In the genomic region with DNA sequence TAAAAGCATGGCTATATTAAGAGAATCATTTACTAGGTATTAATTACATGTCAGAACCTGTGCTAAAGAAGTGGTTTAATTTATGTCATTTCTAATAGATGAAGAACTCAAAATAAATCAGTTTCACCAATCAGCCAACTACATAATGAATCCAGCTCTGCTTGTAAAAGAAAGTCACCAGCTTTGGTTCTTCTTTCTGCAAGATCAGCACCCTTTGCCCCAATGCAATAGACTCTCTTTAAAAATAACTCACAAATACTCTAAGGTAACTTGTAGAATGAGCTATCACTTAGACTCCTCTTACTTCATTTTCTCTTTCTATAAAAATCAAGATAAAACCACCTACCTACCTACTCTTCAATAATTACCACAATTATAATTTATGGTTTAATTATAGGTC, we compare ENCODE assay signal across 29 cellular contexts. TPM values are rescaled to one million over a fixed set of nuclear protein-coding genes. Genes with fewer than 3 reads are reported as not detected.
"Had no signal": no experiment of that assay in that cellular context is flagged by ENCODE, and none has a peak within 500 bp of the region (broad histone marks: within the 10 kb centered on the region; RNA-seq: fewer than 3 reads in every experiment).

No MANE protein-coding gene starts in this region.

- DNase-seq: hypothalamus; immature natural killer cell; kidney; left colon; left lung; lower lobe of right lung; mammary epithelial cell; mesenchymal stem cell; naive thymus-derived CD8-positive, alpha-beta T cell; nucleus accumbens; pancreas; posterior cingulate gyrus; retina; right cardiac atrium; sigmoid colon; stimulated activated CD4-positive, alpha-beta T cell treated with anti-CD3 and anti-CD28 coated beads, Interleukin-1b, Interleukin-23, amount 100 ng/mL, for 48 hours; stimulated activated CD4-positive, alpha-beta T cell treated with anti-CD3 and anti-CD28 coated beads, Interleukin-2, amount 100 ng/mL, for 48 hours; stimulated activated CD4-positive, alpha-beta T cell treated with anti-CD3 and anti-CD28 coated beads, Interleukin-4, amount 100 ng/mL, for 4 hours; stimulated activated CD8-positive, alpha-beta memory T cell treated with anti-CD3 and anti-CD28 coated beads, Interleukin-4, amount 100 ng/mL, for 48 hours; stimulated activated naive CD4-positive, alpha-beta T cell treated with Interleukin-2 at 50 U/mL for 16 hours; stimulated activated naive CD8-positive, alpha-beta T cell treated with anti-CD3 and anti-CD28 coated beads, Interleukin-15, amount 100 ng/mL, for 72 hours; substantia nigra; transverse colon; upper lobe of left lung had no signal

- H3K9me3 ChIP-seq: left lung, lower lobe of right lung, pancreas, prostate gland, sigmoid colon, transverse colon, upper lobe of left lung, vagina had no signal

- H3K27me3 ChIP-seq: left lung, pancreas, sigmoid colon, transverse colon, upper lobe of left lung, vagina had no signal

- H3K4me3 ChIP-seq: left lung, lower lobe of right lung, pancreas, prostate gland, sigmoid colon, smooth muscle cell, transverse colon, upper lobe of left lung, vagina had no signal

- FAIRE-seq: islet of Langerhans, kidney, pancreas had no signal

- H3K27ac ChIP-seq: left lung, lower lobe of right lung, pancreas, prostate gland, sigmoid colon, transverse colon, upper lobe of left lung, vagina had no signal

- ATAC-seq: left colon; left lung; lower lobe of right lung; naive thymus-derived CD8-positive, alpha-beta T cell; pancreas; right cardiac atrium; stimulated activated memory B cell treated with anti-CD40 and anti-IgM and Interleukin-4, amounts not matched to agents 10 μg/mL and 1 μg/mL and 100 μg/mL, for 72 hours; stimulated activated naive CD8-positive, alpha-beta T cell treated with anti-CD3 and anti-CD28 coated beads, Interleukin-15, amount 100 ng/mL, for 72 hours had no signal

- H3K36me3 ChIP-seq: prostate gland had no signal

- H3K4me1 ChIP-seq: left lung, lower lobe of right lung, prostate gland, sigmoid colon, transverse colon, upper lobe of left lung had no signal

- H3K4me2 ChIP-seq: smooth muscle cell had no signal

RNA-seq across cellular contexts. Expression of a gene that starts 47.0 kb away (rescaled TPM):
- total RNA-seq: naive thymus-derived CD8-positive, alpha-beta T cell had no signal
- polyA plus RNA-seq: immature natural killer cell, mammary epithelial cell had no signal
